In genomic region chr4:105461221-105462041, GRCh38 we compare ENCODE assay signal across 1 cellular context.
TF ChIP-seq lines count a peak whose summit lies in the region.

No MANE protein-coding gene starts in this region.

TF ChIP-seq in K562, 482 proteins besides CTCF, POLR2A, EP300 and RAD21 (continued from another document):
- TF ChIP-seq NR2C1 (IDR thresholded peaks at IDR 0.05), result peak; percentile 30; the same call in 1 of the 2 replicates
- TF ChIP-seq NR2C1 (tag; IDR thresholded peaks at IDR 0.05), result no peak; the same call in 1 of the 2 replicates
- no peak for TF ChIP-seq MTF1 (CRISPR knock-in tag; IDR thresholded peaks at IDR 0.05; ENCODE audit: borderline replicate concordance)
- 0 out of 2 replicates have a peak, but pooled peaks have one; percentile 14 for TF ChIP-seq HLTF (IDR thresholded peaks at IDR 0.05)
- TF ChIP-seq RCOR1 (IDR thresholded peaks at IDR 0.05; ENCODE audit: borderline replicate concordance in 1 of 2, low read depth in 2 of 2, low read length in 2 of 2), result peak in 1 of 2 experiments; percentile 87; a peak in 3 of 4 replicates
- no peak for TF ChIP-seq ERF (CRISPR knock-in tag; IDR thresholded peaks at IDR 0.05)
- peak in 1 of 2 experiments; percentile 66; a peak in 1 of 4 replicates for TF ChIP-seq ZMIZ1 (IDR thresholded peaks at IDR 0.05; ENCODE audit: low read depth in 2 of 2, low read length in 2 of 2)
